Comparison of ENCODE assay signal across 1 cellular context in genomic region chr2:95121495-95122196, GRCh38.
A peak's percentile ranks its signal among the peaks of the same experiment; 100 is the strongest.
TF ChIP-seq lines count a peak whose summit lies in the region.

MRPS5 (minus strand) TSS chr2:95121808; CDS start chr2:95121791, 17 bp downstream.

TF ChIP-seq in K562, 482 proteins besides CTCF, POLR2A, EP300 and RAD21 (continued from another document and continues in another):
- TF ChIP-seq, protein P1, sequence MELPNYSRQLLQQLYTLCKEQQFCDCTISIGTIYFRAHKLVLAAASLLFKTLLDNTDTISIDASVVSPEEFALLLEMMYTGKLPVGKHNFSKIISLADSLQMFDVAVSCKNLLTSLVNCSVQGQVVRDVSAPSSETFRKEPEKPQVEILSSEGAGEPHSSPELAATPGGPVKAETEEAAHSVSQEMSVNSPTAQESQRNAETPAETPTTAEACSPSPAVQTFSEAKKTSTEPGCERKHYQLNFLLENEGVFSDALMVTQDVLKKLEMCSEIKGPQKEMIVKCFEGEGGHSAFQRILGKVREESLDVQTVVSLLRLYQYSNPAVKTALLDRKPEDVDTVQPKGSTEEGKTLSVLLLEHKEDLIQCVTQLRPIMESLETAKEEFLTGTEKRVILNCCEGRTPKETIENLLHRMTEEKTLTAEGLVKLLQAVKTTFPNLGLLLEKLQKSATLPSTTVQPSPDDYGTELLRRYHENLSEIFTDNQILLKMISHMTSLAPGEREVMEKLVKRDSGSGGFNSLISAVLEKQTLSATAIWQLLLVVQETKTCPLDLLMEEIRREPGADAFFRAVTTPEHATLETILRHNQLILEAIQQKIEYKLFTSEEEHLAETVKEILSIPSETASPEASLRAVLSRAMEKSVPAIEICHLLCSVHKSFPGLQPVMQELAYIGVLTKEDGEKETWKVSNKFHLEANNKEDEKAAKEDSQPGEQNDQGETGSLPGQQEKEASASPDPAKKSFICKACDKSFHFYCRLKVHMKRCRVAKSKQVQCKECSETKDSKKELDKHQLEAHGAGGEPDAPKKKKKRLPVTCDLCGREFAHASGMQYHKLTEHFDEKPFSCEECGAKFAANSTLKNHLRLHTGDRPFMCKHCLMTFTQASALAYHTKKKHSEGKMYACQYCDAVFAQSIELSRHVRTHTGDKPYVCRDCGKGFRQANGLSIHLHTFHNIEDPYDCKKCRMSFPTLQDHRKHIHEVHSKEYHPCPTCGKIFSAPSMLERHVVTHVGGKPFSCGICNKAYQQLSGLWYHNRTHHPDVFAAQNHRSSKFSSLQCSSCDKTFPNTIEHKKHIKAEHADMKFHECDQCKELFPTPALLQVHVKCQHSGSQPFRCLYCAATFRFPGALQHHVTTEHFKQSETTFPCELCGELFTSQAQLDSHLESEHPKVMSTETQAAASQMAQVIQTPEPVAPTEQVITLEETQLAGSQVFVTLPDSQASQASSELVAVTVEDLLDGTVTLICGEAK (IDR thresholded peaks at IDR 0.05): no peak
- TF ChIP-seq, protein P1 (CRISPR knock-in tag; IDR thresholded peaks at IDR 0.05): no peak
- TF ChIP-seq XRCC3 (IDR thresholded peaks at IDR 0.05) (no peak), PHTF2 (CRISPR knock-in tag; IDR thresholded peaks at IDR 0.05) (no peak), NR4A1 (CRISPR knock-in tag; IDR thresholded peaks at IDR 0.05) (no peak), NR4A1 (tag; IDR thresholded peaks at IDR 0.05) (no peak), NKRF (IDR thresholded peaks at IDR 0.05; ENCODE audit: borderline replicate concordance) (no peak), CEBPB (tag; IDR thresholded peaks at IDR 0.05) (no peak), SIX5 (IDR thresholded peaks at IDR 0.05; ENCODE audit: borderline replicate concordance in 1 of 2, insufficient read depth in 1 of 2, low read depth in 1 of 2, low read length in 2 of 2) (no peak), HNRNPH1 (optimal IDR thresholded peaks at IDR 0.05; ENCODE audit: low read depth, low read length) (no peak), SMAD4 (CRISPR knock-in tag; conservative IDR thresholded peaks at IDR 0.05) (0 out of 2 replicates have a peak, but pooled peaks have one; percentile 31), TBL1XR1 (IDR thresholded peaks at IDR 0.05; ENCODE audit: low read length in 2 of 2) (no peak), E2F8 (IDR thresholded peaks at IDR 0.05; ENCODE audit: low read depth, partially characterized antibody) (no peak), RAD51 (IDR thresholded peaks at IDR 0.05; ENCODE audit: borderline replicate concordance, low read depth) (no peak), SP1 (CRISPR knock-in tag; IDR thresholded peaks at IDR 0.05) (peak; percentile 76), BMI1 (IDR thresholded peaks at IDR 0.05; ENCODE audit: low read length) (no peak), MYNN (IDR thresholded peaks at IDR 0.05) (no peak), MYNN (CRISPR knock-in tag; IDR thresholded peaks at IDR 0.05) (no peak)
- TF ChIP-seq, protein P2, sequence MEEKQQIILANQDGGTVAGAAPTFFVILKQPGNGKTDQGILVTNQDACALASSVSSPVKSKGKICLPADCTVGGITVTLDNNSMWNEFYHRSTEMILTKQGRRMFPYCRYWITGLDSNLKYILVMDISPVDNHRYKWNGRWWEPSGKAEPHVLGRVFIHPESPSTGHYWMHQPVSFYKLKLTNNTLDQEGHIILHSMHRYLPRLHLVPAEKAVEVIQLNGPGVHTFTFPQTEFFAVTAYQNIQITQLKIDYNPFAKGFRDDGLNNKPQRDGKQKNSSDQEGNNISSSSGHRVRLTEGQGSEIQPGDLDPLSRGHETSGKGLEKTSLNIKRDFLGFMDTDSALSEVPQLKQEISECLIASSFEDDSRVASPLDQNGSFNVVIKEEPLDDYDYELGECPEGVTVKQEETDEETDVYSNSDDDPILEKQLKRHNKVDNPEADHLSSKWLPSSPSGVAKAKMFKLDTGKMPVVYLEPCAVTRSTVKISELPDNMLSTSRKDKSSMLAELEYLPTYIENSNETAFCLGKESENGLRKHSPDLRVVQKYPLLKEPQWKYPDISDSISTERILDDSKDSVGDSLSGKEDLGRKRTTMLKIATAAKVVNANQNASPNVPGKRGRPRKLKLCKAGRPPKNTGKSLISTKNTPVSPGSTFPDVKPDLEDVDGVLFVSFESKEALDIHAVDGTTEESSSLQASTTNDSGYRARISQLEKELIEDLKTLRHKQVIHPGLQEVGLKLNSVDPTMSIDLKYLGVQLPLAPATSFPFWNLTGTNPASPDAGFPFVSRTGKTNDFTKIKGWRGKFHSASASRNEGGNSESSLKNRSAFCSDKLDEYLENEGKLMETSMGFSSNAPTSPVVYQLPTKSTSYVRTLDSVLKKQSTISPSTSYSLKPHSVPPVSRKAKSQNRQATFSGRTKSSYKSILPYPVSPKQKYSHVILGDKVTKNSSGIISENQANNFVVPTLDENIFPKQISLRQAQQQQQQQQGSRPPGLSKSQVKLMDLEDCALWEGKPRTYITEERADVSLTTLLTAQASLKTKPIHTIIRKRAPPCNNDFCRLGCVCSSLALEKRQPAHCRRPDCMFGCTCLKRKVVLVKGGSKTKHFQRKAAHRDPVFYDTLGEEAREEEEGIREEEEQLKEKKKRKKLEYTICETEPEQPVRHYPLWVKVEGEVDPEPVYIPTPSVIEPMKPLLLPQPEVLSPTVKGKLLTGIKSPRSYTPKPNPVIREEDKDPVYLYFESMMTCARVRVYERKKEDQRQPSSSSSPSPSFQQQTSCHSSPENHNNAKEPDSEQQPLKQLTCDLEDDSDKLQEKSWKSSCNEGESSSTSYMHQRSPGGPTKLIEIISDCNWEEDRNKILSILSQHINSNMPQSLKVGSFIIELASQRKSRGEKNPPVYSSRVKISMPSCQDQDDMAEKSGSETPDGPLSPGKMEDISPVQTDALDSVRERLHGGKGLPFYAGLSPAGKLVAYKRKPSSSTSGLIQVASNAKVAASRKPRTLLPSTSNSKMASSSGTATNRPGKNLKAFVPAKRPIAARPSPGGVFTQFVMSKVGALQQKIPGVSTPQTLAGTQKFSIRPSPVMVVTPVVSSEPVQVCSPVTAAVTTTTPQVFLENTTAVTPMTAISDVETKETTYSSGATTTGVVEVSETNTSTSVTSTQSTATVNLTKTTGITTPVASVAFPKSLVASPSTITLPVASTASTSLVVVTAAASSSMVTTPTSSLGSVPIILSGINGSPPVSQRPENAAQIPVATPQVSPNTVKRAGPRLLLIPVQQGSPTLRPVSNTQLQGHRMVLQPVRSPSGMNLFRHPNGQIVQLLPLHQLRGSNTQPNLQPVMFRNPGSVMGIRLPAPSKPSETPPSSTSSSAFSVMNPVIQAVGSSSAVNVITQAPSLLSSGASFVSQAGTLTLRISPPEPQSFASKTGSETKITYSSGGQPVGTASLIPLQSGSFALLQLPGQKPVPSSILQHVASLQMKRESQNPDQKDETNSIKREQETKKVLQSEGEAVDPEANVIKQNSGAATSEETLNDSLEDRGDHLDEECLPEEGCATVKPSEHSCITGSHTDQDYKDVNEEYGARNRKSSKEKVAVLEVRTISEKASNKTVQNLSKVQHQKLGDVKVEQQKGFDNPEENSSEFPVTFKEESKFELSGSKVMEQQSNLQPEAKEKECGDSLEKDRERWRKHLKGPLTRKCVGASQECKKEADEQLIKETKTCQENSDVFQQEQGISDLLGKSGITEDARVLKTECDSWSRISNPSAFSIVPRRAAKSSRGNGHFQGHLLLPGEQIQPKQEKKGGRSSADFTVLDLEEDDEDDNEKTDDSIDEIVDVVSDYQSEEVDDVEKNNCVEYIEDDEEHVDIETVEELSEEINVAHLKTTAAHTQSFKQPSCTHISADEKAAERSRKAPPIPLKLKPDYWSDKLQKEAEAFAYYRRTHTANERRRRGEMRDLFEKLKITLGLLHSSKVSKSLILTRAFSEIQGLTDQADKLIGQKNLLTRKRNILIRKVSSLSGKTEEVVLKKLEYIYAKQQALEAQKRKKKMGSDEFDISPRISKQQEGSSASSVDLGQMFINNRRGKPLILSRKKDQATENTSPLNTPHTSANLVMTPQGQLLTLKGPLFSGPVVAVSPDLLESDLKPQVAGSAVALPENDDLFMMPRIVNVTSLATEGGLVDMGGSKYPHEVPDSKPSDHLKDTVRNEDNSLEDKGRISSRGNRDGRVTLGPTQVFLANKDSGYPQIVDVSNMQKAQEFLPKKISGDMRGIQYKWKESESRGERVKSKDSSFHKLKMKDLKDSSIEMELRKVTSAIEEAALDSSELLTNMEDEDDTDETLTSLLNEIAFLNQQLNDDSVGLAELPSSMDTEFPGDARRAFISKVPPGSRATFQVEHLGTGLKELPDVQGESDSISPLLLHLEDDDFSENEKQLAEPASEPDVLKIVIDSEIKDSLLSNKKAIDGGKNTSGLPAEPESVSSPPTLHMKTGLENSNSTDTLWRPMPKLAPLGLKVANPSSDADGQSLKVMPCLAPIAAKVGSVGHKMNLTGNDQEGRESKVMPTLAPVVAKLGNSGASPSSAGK (IDR thresholded peaks at IDR 0.05): peak; percentile 24; the same call in 1 of the 2 replicates
- TF ChIP-seq, protein P3, sequence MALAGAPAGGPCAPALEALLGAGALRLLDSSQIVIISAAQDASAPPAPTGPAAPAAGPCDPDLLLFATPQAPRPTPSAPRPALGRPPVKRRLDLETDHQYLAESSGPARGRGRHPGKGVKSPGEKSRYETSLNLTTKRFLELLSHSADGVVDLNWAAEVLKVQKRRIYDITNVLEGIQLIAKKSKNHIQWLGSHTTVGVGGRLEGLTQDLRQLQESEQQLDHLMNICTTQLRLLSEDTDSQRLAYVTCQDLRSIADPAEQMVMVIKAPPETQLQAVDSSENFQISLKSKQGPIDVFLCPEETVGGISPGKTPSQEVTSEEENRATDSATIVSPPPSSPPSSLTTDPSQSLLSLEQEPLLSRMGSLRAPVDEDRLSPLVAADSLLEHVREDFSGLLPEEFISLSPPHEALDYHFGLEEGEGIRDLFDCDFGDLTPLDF (CRISPR knock-in tag; IDR thresholded peaks at IDR 0.05): peak; percentile 50; the same call in 1 of the 2 replicates
